In genomic region chr3:115498898-115499297, GRCh38 we compare ENCODE assay signal across 22 cellular contexts.
DNase-seq lines count a peak whose midpoint lies in the region; ATAC-seq and TF ChIP-seq lines count a peak whose summit lies in the region.
"Had no signal": no experiment of that assay in that cellular context is flagged by ENCODE, and none has a peak within 500 bp of the region (broad histone marks: within the 10 kb centered on the region; RNA-seq: fewer than 3 reads in every experiment).

No MANE protein-coding gene starts in this region.

- no peak overlapping the region for H3K4me2 ChIP-seq in trophoblast cell (ENCODE audit: low read length)

- peak; percentile 13 for DNase-seq in dermis blood vessel endothelial cell
- no peak for DNase-seq in left ventricle myocardium superior
- no peak for DNase-seq in trophoblast cell
- DNase-seq in HT-29 (ENCODE audit: low spot score): no peak
- no peak for DNase-seq in NCI-H510A (lab: John Stamatoyannopoulos, UW)
- no peak for DNase-seq in mucosa of descending colon
- DNase-seq: Calu3; CD8-positive, alpha-beta memory T cell; DMS153; GM23248; H9; HFFc6; KG1; NCI-H1105 treated with DMSO at 0.1 percent for 48 hours; NCI-H2081; NCI-H2171; NCI-H345; NCI-H524 treated with DMSO at 0.1 percent for 48 hours; Peyer's patch had no signal

- WGBS in trophoblast cell (ENCODE audit: extremely low coverage, insufficient coverage, insufficient read length): no CpG with 5 or more reads among the region's 1 CpG

- intact Hi-C loops in left ventricle myocardium superior (cut with micrococcal nuclease): no loop called here
- intact Hi-C loops in mucosa of descending colon (cut with DNase I, micrococcal nuclease): no loop called here

- peak overlapping the region; percentile 6 for H3K4ac ChIP-seq in trophoblast cell (ENCODE audit: low read depth, low read length)

- peak overlapping the region; percentile 52 for H2AFZ ChIP-seq in trophoblast cell (ENCODE audit: insufficient read depth, low read length, poor library complexity)
- H2AFZ ChIP-seq: GM23248 had no signal

- H3K14ac ChIP-seq in trophoblast cell (ENCODE audit: low read length): no peak overlapping the region

- H3K4me3 ChIP-seq in HUES48 (ENCODE audit: low read depth, low read length) (no peak overlapping the region), trophoblast cell (ENCODE audit: low read depth, low read length) (no peak overlapping the region), mucosa of descending colon (no peak overlapping the region)
- H3K4me3 ChIP-seq: GM23248, Peyer's patch, SJSA1 had no signal

- peak overlapping the region; percentile 83 for H4K91ac ChIP-seq in trophoblast cell (ENCODE audit: low read depth, low read length)

- H4K8ac ChIP-seq in trophoblast cell (ENCODE audit: low read depth, low read length): peak overlapping the region; percentile 22

- peak overlapping the region; percentile 56 for H3K27ac ChIP-seq in HUES48 (ENCODE audit: low read depth, low read length)
- H3K27ac ChIP-seq in trophoblast cell (ENCODE audit: low read depth, low read length): no peak overlapping the region
- H3K27ac ChIP-seq: C4-2B, GM23248, Peyer's patch, SJSA1 had no signal

- H3K79me2 ChIP-seq in trophoblast cell (ENCODE audit: control insufficient read depth, insufficient read depth, low read length, poor library complexity): no peaks in the 10 kb centered on the region

- TF ChIP-seq CTCF in mucosa of descending colon (IDR thresholded peaks at IDR 0.05): no peak

- H3K27me3 ChIP-seq in HUES48 (ENCODE audit: control insufficient read depth, insufficient read depth, low read length) (no peaks in the 10 kb centered on the region), trophoblast cell (ENCODE audit: insufficient read depth, low read length) (no peaks in the 10 kb centered on the region)
- H3K27me3 ChIP-seq: Peyer's patch, SJSA1 had no signal

- H2BK12ac ChIP-seq in trophoblast cell (ENCODE audit: low read length): peak overlapping the region; percentile 66

- peak overlapping the region; percentile 68 for H2AK5ac ChIP-seq in trophoblast cell (ENCODE audit: low read length)

- peaks cover 9% of the 10 kb centered on the region for H3K4me1 ChIP-seq in HUES48 (ENCODE audit: control insufficient read depth, insufficient read depth, low read length)
- H3K4me1 ChIP-seq in trophoblast cell (ENCODE audit: control insufficient read depth in 1 of 2, insufficient read depth in 2 of 2, low read length in 2 of 2): peaks cover 7 to 8% of the 10 kb centered on the region in 2 experiments
- no peaks in the 10 kb centered on the region for H3K4me1 ChIP-seq in mucosa of descending colon (ENCODE audit: low read depth)
- H3K4me1 ChIP-seq: Peyer's patch, SJSA1 had no signal

- ATAC-seq in left ventricle myocardium superior (peak; percentile 99), mucosa of descending colon (no peak)

- no peaks in the 10 kb centered on the region for H3K36me3 ChIP-seq in HUES48 (ENCODE audit: control insufficient read depth, insufficient read depth, low read length)
- H3K36me3 ChIP-seq in trophoblast cell (ENCODE audit: control insufficient read depth in 1 of 2, insufficient read depth in 2 of 2, low read length in 2 of 2): no peaks in the 10 kb centered on the region
- H3K36me3 ChIP-seq in mucosa of descending colon (ENCODE audit: low read depth): no peaks in the 10 kb centered on the region
- H3K36me3 ChIP-seq: Peyer's patch, SJSA1 had no signal

- peak overlapping the region; percentile 63 for H2BK120ac ChIP-seq in trophoblast cell (ENCODE audit: insufficient read depth, low read length, poor library complexity)

- peaks cover 7% of the 10 kb centered on the region for H3K79me1 ChIP-seq in trophoblast cell (ENCODE audit: low read length)

- H2BK5ac ChIP-seq in trophoblast cell (ENCODE audit: low read depth, low read length, poor library complexity): peak overlapping the region; percentile 57

- no peak overlapping the region for H4K12ac ChIP-seq in trophoblast cell (ENCODE audit: low read depth, low read length)

- H3K9ac ChIP-seq in HUES48 (ENCODE audit: low read depth, low read length) (no peak overlapping the region), trophoblast cell (ENCODE audit: low read length) (no peak overlapping the region)
- H3K9ac ChIP-seq: GM23248 had no signal

- no peaks in the 10 kb centered on the region for H3K9me3 ChIP-seq in HUES48 (ENCODE audit: control insufficient read depth, insufficient read depth, low read length)
- H3K9me3 ChIP-seq in trophoblast cell (ENCODE audit: insufficient read depth, low read depth, low read length): no peaks in the 10 kb centered on the region
- no peaks in the 10 kb centered on the region for H3K9me3 ChIP-seq in mucosa of descending colon
- H3K9me3 ChIP-seq: Peyer's patch, SJSA1 had no signal

- H3K23ac ChIP-seq in trophoblast cell (ENCODE audit: low read length): no peak overlapping the region

- H3K18ac ChIP-seq in trophoblast cell (ENCODE audit: low read length): no peak overlapping the region
